ENCODE assay signal across 8 cellular contexts in genomic region chr20:2524435-2525272, GRCh38. TPM values are rescaled to one million over a fixed set of nuclear protein-coding genes. Genes with fewer than 3 reads are reported as not detected.
DNase-seq lines count a peak whose midpoint lies in the region; ATAC-seq and TF ChIP-seq lines count a peak whose summit lies in the region.

No MANE protein-coding gene starts in this region.

- H3K79me2 ChIP-seq in GM23248 (ENCODE audit: insufficient read depth), result no peaks in the 10 kb centered on the region

- intact Hi-C loops in heart right ventricle (cut with DNase I), result loop anchor here (2.0 to 10.0 kb wide), 5 partner anchors 120 to 480 kb away; partner anchors contain the start of gene NOP56 (in 2 of the 10)
- intact Hi-C loops in posterior cingulate gyrus (cut with DNase I), result loop anchor here (2.0 to 5.0 kb wide), 3 partner anchors 33 to 128 kb away; partner anchors contain the start of genes NOP56 and SNRPB

- in situ Hi-C loops in GM23248 (cut with MboI), result loop anchor here (10.0 kb wide), 1 partner anchor 120 kb away; no protein-coding TSS in a partner anchor

- no peaks in the 10 kb centered on the region for H4K20me1 ChIP-seq in GM23248 (ENCODE audit: insufficient read depth)

- peak overlapping the region; percentile 62 for H3K27ac Mint-ChIP-seq in type B pancreatic cell

- no peaks in the 10 kb centered on the region for H3K36me3 ChIP-seq in GM23248 (ENCODE audit: low read depth)
- H3K36me3 ChIP-seq in adipocyte (ENCODE audit: control insufficient read depth, insufficient read depth, low read length, severe bottlenecking), result no peaks in the 10 kb centered on the region
- H3K36me3 ChIP-seq in heart right ventricle, result no peaks in the 10 kb centered on the region

- H3K4me3 ChIP-seq in GM23248 (peak overlapping the region; percentile 89), NB4 (ENCODE audit: low read depth, low read length) (peak overlapping the region; percentile 61), adipocyte (ENCODE audit: low read length) (peak overlapping the region; percentile 89), heart right ventricle (peak overlapping the region; percentile 58 to 95 (median 72))

- WGBS in GM23248 (ENCODE audit: low coverage in 1 of 2, low lambda C conversion rate in 2 of 2, missing lambda C conversion rate in 2 of 2), 2 experiments, result 1% methylated on average over 54 to 67 of the region's 68 CpGs
- 0 to 1% methylated on average over 68 of the region's 68 CpGs for WGBS in heart right ventricle, 2 donors

- TF ChIP-seq POLR2A in NB4 (IDR thresholded peaks at IDR 0.05; ENCODE audit: extremely low read depth, insufficient read length), result no peak

- H3K27ac ChIP-seq in GM23248 (peak overlapping the region; percentile 58), heart right ventricle (peak overlapping the region; percentile 55 to 96 (median 92))

- DNase-seq in DMS79 (lab: John Stamatoyannopoulos, UW) (peak; percentile 40), GM23248 (peak; percentile 86), NB4 (ENCODE audit: low read depth) (peak; percentile 88), SW480 (ENCODE audit: low spot score) (peak; percentile 75), adipocyte (ENCODE audit: low read depth) (peak; percentile 93), heart right ventricle (peak; percentile 88 to 90), posterior cingulate gyrus (peak; percentile 82 to 98 (median 93)), type B pancreatic cell (ENCODE audit: extremely low spot score, unreplicated experiment) (peak; percentile 94)

- H3K9ac ChIP-seq in GM23248 (peak overlapping the region; percentile 87), adipocyte (ENCODE audit: low read length) (peak overlapping the region; percentile 94)

- peaks cover 66% of the 10 kb centered on the region for H3K27me3 Mint-ChIP-seq in type B pancreatic cell

- TF ChIP-seq CTCF in NB4 (IDR thresholded peaks at IDR 0.05; ENCODE audit: low read depth, low read length), result peak; percentile 89
- peak; percentile 88 to 99 (median 96) for TF ChIP-seq CTCF in heart right ventricle (IDR thresholded peaks at IDR 0.05)
- TF ChIP-seq CTCF in type B pancreatic cell (conservative IDR thresholded peaks at IDR 0.05), result peak; percentile 99

- no peaks in the 10 kb centered on the region for H3K9me3 Mint-ChIP-seq in type B pancreatic cell

- H3K4me2 ChIP-seq in GM23248 (ENCODE audit: unreplicated experiment), result peak overlapping the region; percentile 94

- peak overlapping the region; percentile 95 for H2AFZ ChIP-seq in GM23248

- peak overlapping the region; percentile 91 for H3K4me3 Mint-ChIP-seq in type B pancreatic cell

- no peaks in the 10 kb centered on the region for H3K9me2 ChIP-seq in GM23248 (ENCODE audit: insufficient read depth)

- no peaks in the 10 kb centered on the region for H3F3A ChIP-seq in GM23248 (ENCODE audit: insufficient read depth)

- H3K4me1 ChIP-seq in GM23248 (ENCODE audit: insufficient read depth), result peaks cover under 1% of the 10 kb centered on the region; the same call in 1 of the 2 replicates
- peaks cover 8% of the 10 kb centered on the region for H3K4me1 ChIP-seq in adipocyte (ENCODE audit: control insufficient read depth, insufficient read depth, low read length)
- H3K4me1 ChIP-seq in heart right ventricle, result peaks cover 0 to 35% (median 6%) of the 10 kb centered on the region in 9 donors

- peaks cover 3% of the 10 kb centered on the region for H3K4me1 Mint-ChIP-seq in type B pancreatic cell (ENCODE audit: unreplicated experiment)

- H3K27me3 ChIP-seq in GM23248 (replicated peaks; ENCODE audit: insufficient read depth) (no peaks in the 10 kb centered on the region), adipocyte (replicated peaks; ENCODE audit: control insufficient read depth, insufficient read depth, low read length) (no peaks in the 10 kb centered on the region), heart right ventricle (peaks cover 0 to 5% (median 0%) of the 10 kb centered on the region in 7 donors)

- H3K36me3 Mint-ChIP-seq in type B pancreatic cell, result no peaks in the 10 kb centered on the region

- H3K9me3 ChIP-seq in GM23248 (ENCODE audit: low read depth) (no peaks in the 10 kb centered on the region), adipocyte (ENCODE audit: control insufficient read depth, low read length) (no peaks in the 10 kb centered on the region), heart right ventricle (no peaks in the 10 kb centered on the region)

- peak; percentile 78 to 87 (median 84) for ATAC-seq in heart right ventricle

RNA-seq across cellular contexts. Expression of gene TMC2, which starts 11.7 kb away (rescaled TPM):
- total RNA-seq in GM23248 (2014; rRNA removed; shearing (Covaris generic)), result not detected in 2 replicates
- not detected in 2 replicates for polyA plus RNA-seq in GM23248 (2016; fragmentation: Nextera tagmentation; extraction: Ambion mirVana)
- under 1 TPM in 1 of 10 donors, not detected in 9; 0.20 TPM for total RNA-seq in heart right ventricle
- not detected for polyA plus RNA-seq in heart right ventricle
- total RNA-seq in type B pancreatic cell (ENCODE audit: low replicate concordance), result not detected in 2 replicates

RNA-seq across cellular contexts. Expression of gene ZNF343, which starts 15.9 kb away (rescaled TPM):
- total RNA-seq in GM23248 (2014; rRNA removed; shearing (Covaris generic)), result 7.5 and 11.0 TPM in 2 replicates
- polyA plus RNA-seq in GM23248 (2016; fragmentation: Nextera tagmentation; extraction: Ambion mirVana) (7.0 and 8.1 TPM in 2 replicates), heart right ventricle (1 to 10 TPM; 3.2 to 4.5 TPM)
- total RNA-seq in heart right ventricle (1 to 10 TPM; 3.6 to 7.1 (median 5.7) TPM), type B pancreatic cell (ENCODE audit: low replicate concordance) (10.0 and 16.6 TPM in 2 replicates)

RNA-seq across cellular contexts. Expression of gene SNRPB, which starts 54.1 kb away (rescaled TPM):
- 234 and 280 TPM in 2 replicates for total RNA-seq in GM23248 (2014; rRNA removed; shearing (Covaris generic))
- polyA plus RNA-seq in GM23248 (2016; fragmentation: Nextera tagmentation; extraction: Ambion mirVana) (221 and 236 TPM in 2 replicates), heart right ventricle (100 to 1,000 TPM in 1 of 2 donors, 10 to 100 TPM in 1; 59.8 to 239 TPM)
- total RNA-seq in heart right ventricle (10 to 100 TPM; 41.4 to 82.1 (median 51.1) TPM), type B pancreatic cell (ENCODE audit: low replicate concordance) (177 and 193 TPM in 2 replicates)

Comparison
In these comparisons a context has a peak if more than half of its experiments do, and no peak if none do; other contexts are left out.
1. Peak in every context shown above with its lines: DNase-seq, ATAC-seq, H3K4me3 ChIP-seq and H3K27ac ChIP-seq.
2. DNase-seq: peak in every context shown above with its lines; median percentile 94 in type B pancreatic cell; 93 in adipocyte; 93 in posterior cingulate gyrus; 89 in heart right ventricle; 88 in NB4; 86 in GM23248; 75 in SW480; 40 in DMS79.